ENCODE assay signal across 1 cellular context in genomic region chr15:64095795-64096485, GRCh38.
TF ChIP-seq lines count a peak whose summit lies in the region.

A gene with protein sequence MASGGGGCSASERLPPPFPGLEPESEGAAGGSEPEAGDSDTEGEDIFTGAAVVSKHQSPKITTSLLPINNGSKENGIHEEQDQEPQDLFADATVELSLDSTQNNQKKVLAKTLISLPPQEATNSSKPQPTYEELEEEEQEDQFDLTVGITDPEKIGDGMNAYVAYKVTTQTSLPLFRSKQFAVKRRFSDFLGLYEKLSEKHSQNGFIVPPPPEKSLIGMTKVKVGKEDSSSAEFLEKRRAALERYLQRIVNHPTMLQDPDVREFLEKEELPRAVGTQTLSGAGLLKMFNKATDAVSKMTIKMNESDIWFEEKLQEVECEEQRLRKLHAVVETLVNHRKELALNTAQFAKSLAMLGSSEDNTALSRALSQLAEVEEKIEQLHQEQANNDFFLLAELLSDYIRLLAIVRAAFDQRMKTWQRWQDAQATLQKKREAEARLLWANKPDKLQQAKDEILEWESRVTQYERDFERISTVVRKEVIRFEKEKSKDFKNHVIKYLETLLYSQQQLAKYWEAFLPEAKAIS (plus strand): TSS chr15:64095982. CDS start chr15:64096014, 32 bp downstream.

TF ChIP-seq in K562, 482 proteins besides CTCF, POLR2A, EP300 and RAD21 (continued from another document and continues in another):
- TF ChIP-seq E2F5 (CRISPR knock-in tag; IDR thresholded peaks at IDR 0.05) (0 out of 2 replicates have a peak, but pooled peaks have one; percentile 23), NR4A1 (CRISPR knock-in tag; IDR thresholded peaks at IDR 0.05) (no peak), NR4A1 (tag; IDR thresholded peaks at IDR 0.05) (0 out of 2 replicates have a peak, but pooled peaks have one; percentile 67), KLF1 (tag; IDR thresholded peaks at IDR 0.05) (peak; percentile 92), TARDBP (IDR thresholded peaks at IDR 0.05) (0 out of 2 replicates have a peak, but pooled peaks have one; percentile 79), TCFL5 (CRISPR knock-in tag; conservative IDR thresholded peaks at IDR 0.05) (no peak), ZNF696 (CRISPR knock-in tag; conservative IDR thresholded peaks at IDR 0.05) (no peak), SNIP1 (IDR thresholded peaks at IDR 0.05; ENCODE audit: low read depth) (no peak), HNRNPL (IDR thresholded peaks at IDR 0.05; ENCODE audit: low read depth, low read length) (no peak), HDAC2 (IDR thresholded peaks at IDR 0.05) (peak; percentile 75), BRD4 (IDR thresholded peaks at IDR 0.05) (peak; percentile 82; the same call in 1 of the 2 replicates), KDM1A (IDR thresholded peaks at IDR 0.05) (no peak), ZNF76 (CRISPR knock-in tag; IDR thresholded peaks at IDR 0.05; ENCODE audit: borderline replicate concordance) (0 out of 2 replicates have a peak, but pooled peaks have one; percentile 52), PHF8 (IDR thresholded peaks at IDR 0.05; ENCODE audit: borderline replicate concordance, low read length) (peak; percentile 94), MEIS2 (IDR thresholded peaks at IDR 0.05; ENCODE audit: partially characterized antibody) (peak; percentile 43), PRPF4 (IDR thresholded peaks at IDR 0.05; ENCODE audit: insufficient read depth, low read depth, low read length, poor library complexity, severe bottlenecking) (peak; percentile 75), CHD7 (IDR thresholded peaks at IDR 0.05; ENCODE audit: low read depth, low read length) (no peak), KDM5B (IDR thresholded peaks at IDR 0.05; ENCODE audit: insufficient replicate concordance, low read depth, low read length) (peak; percentile 88), ZFPM2 (CRISPR knock-in tag; IDR thresholded peaks at IDR 0.05) (no peak), PPARD (CRISPR knock-in tag; IDR thresholded peaks at IDR 0.05) (no peak), SRSF7 (optimal IDR thresholded peaks at IDR 0.05; ENCODE audit: low read depth, low read length) (no peak), TAL1 (IDR thresholded peaks at IDR 0.05) (no peak), ZSCAN29 (IDR thresholded peaks at IDR 0.05) (0 out of 2 replicates have a peak, but pooled peaks have one; percentile 20), CBFA2T2 (conservative IDR thresholded peaks at IDR 0.05) (no peak; the same call in 1 of the 2 replicates), HDAC3 (IDR thresholded peaks at IDR 0.05; ENCODE audit: borderline replicate concordance, partially characterized antibody) (no peak), RBM14 (IDR thresholded peaks at IDR 0.05; ENCODE audit: borderline replicate concordance, insufficient read depth, low read depth, low read length) (no peak), BRD9 (IDR thresholded peaks at IDR 0.05; ENCODE audit: low read depth, partially characterized antibody) (no peak), YY1 (IDR thresholded peaks at IDR 0.05; ENCODE audit: borderline replicate concordance in 1 of 3, control insufficient read depth in 1 of 3, extremely low read depth in 1 of 3, insufficient read depth in 3 of 3, insufficient read length in 1 of 3, insufficient replicate concordance in 2 of 3, low read depth in 1 of 3, low read length in 2 of 3) (peak; percentile 76 to 98 (median 97)), HDAC8 (tag; IDR thresholded peaks at IDR 0.05) (peak; percentile 23; the same call in 1 of the 2 replicates), TAF7 (tag; IDR thresholded peaks at IDR 0.05) (peak; percentile 95), ZNF583 (CRISPR knock-in tag; IDR thresholded peaks at IDR 0.05) (0 out of 2 replicates have a peak, but pooled peaks have one; percentile 17), ARNT (IDR thresholded peaks at IDR 0.05) (peak; percentile 25 to 71; a peak in 1 of 4 replicates), HNRNPUL1 (IDR thresholded peaks at IDR 0.05; ENCODE audit: low read length) (no peak), ZNF184 (CRISPR knock-in tag; IDR thresholded peaks at IDR 0.05) (no peak), ZNF695 (CRISPR knock-in tag; IDR thresholded peaks at IDR 0.05) (peak; percentile 58; the same call in 1 of the 2 replicates), SOX6 (IDR thresholded peaks at IDR 0.05) (peak; percentile 40; the same call in 1 of the 2 replicates), RFX1 (IDR thresholded peaks at IDR 0.05) (no peak), FOXP1 (CRISPR knock-in tag; IDR thresholded peaks at IDR 0.05) (peak; percentile 87)
- TF ChIP-seq, protein P1, sequence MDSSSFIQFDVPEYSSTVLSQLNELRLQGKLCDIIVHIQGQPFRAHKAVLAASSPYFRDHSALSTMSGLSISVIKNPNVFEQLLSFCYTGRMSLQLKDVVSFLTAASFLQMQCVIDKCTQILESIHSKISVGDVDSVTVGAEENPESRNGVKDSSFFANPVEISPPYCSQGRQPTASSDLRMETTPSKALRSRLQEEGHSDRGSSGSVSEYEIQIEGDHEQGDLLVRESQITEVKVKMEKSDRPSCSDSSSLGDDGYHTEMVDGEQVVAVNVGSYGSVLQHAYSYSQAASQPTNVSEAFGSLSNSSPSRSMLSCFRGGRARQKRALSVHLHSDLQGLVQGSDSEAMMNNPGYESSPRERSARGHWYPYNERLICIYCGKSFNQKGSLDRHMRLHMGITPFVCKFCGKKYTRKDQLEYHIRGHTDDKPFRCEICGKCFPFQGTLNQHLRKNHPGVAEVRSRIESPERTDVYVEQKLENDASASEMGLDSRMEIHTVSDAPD (CRISPR knock-in tag; IDR thresholded peaks at IDR 0.05), result no peak
- TF ChIP-seq, protein P2, sequence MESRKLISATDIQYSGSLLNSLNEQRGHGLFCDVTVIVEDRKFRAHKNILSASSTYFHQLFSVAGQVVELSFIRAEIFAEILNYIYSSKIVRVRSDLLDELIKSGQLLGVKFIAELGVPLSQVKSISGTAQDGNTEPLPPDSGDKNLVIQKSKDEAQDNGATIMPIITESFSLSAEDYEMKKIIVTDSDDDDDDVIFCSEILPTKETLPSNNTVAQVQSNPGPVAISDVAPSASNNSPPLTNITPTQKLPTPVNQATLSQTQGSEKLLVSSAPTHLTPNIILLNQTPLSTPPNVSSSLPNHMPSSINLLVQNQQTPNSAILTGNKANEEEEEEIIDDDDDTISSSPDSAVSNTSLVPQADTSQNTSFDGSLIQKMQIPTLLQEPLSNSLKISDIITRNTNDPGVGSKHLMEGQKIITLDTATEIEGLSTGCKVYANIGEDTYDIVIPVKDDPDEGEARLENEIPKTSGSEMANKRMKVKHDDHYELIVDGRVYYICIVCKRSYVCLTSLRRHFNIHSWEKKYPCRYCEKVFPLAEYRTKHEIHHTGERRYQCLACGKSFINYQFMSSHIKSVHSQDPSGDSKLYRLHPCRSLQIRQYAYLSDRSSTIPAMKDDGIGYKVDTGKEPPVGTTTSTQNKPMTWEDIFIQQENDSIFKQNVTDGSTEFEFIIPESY (CRISPR knock-in tag; IDR thresholded peaks at IDR 0.05), result peak; percentile 52; the same call in 1 of the 2 replicates
- TF ChIP-seq, protein P3, sequence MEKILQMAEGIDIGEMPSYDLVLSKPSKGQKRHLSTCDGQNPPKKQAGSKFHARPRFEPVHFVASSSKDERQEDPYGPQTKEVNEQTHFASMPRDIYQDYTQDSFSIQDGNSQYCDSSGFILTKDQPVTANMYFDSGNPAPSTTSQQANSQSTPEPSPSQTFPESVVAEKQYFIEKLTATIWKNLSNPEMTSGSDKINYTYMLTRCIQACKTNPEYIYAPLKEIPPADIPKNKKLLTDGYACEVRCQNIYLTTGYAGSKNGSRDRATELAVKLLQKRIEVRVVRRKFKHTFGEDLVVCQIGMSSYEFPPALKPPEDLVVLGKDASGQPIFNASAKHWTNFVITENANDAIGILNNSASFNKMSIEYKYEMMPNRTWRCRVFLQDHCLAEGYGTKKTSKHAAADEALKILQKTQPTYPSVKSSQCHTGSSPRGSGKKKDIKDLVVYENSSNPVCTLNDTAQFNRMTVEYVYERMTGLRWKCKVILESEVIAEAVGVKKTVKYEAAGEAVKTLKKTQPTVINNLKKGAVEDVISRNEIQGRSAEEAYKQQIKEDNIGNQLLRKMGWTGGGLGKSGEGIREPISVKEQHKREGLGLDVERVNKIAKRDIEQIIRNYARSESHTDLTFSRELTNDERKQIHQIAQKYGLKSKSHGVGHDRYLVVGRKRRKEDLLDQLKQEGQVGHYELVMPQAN (IDR thresholded peaks at IDR 0.05; ENCODE audit: borderline replicate concordance), result peak; percentile 93
- TF ChIP-seq, protein P4, sequence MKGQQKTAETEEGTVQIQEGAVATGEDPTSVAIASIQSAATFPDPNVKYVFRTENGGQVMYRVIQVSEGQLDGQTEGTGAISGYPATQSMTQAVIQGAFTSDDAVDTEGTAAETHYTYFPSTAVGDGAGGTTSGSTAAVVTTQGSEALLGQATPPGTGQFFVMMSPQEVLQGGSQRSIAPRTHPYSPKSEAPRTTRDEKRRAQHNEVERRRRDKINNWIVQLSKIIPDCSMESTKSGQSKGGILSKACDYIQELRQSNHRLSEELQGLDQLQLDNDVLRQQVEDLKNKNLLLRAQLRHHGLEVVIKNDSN (CRISPR knock-in tag; IDR thresholded peaks at IDR 0.05), result peak; percentile 66
- TF ChIP-seq, protein P5, sequence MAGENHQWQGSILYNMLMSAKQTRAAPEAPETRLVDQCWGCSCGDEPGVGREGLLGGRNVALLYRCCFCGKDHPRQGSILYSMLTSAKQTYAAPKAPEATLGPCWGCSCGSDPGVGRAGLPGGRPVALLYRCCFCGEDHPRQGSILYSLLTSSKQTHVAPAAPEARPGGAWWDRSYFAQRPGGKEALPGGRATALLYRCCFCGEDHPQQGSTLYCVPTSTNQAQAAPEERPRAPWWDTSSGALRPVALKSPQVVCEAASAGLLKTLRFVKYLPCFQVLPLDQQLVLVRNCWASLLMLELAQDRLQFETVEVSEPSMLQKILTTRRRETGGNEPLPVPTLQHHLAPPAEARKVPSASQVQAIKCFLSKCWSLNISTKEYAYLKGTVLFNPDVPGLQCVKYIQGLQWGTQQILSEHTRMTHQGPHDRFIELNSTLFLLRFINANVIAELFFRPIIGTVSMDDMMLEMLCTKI (IDR thresholded peaks at IDR 0.05; ENCODE audit: partially characterized antibody), result no peak
